Comparison of ENCODE assay signal across 4 cellular contexts in genomic region chr11:133650082-133650481, GRCh38.
"Had no signal": no experiment of that assay in that cellular context is flagged by ENCODE, and none has a peak within 500 bp of the region (broad histone marks: within the 10 kb centered on the region; RNA-seq: fewer than 3 reads in every experiment).

No MANE protein-coding gene starts in this region.

- ATAC-seq: GM23338, HepG2 had no signal

- H3K4me3 ChIP-seq: GM23338 had no signal

- DNase-seq: H9, HCEC 1CT had no signal
